In genomic region chr7:156379242-156380070, GRCh38 we compare ENCODE assay signal across 1 cellular context.
TF ChIP-seq lines count a peak whose summit lies in the region.

No MANE protein-coding gene starts in this region.

TF ChIP-seq in HepG2, 621 proteins besides CTCF, POLR2A, EP300 and RAD21 (continued from another document and continues in another):
- TF ChIP-seq ZNF318 (CRISPR knock-in tag; IDR thresholded peaks at IDR 0.05) (no peak), ZSCAN12 (CRISPR knock-in tag; IDR thresholded peaks at IDR 0.05) (no peak), HDAC2 (CRISPR knock-in tag; IDR thresholded peaks at IDR 0.05) (peak; percentile 68; the same call in 1 of the 2 replicates), TBP (CRISPR knock-in tag; IDR thresholded peaks at IDR 0.05) (no peak), SNRNP70 (IDR thresholded peaks at IDR 0.05; ENCODE audit: low read depth, low read length) (no peak), ZBTB14 (CRISPR knock-in tag; IDR thresholded peaks at IDR 0.05) (no peak), ZMAT5 (CRISPR knock-in tag; IDR thresholded peaks at IDR 0.05; ENCODE audit: borderline replicate concordance, low read depth) (no peak), ZNF746 (CRISPR knock-in tag; IDR thresholded peaks at IDR 0.05) (no peak), MYPOP (CRISPR knock-in tag; IDR thresholded peaks at IDR 0.05) (no peak), ZSCAN22 (CRISPR knock-in tag; IDR thresholded peaks at IDR 0.05) (no peak), HOXA7 (CRISPR knock-in tag; IDR thresholded peaks at IDR 0.05) (no peak), SP5 (CRISPR knock-in tag; IDR thresholded peaks at IDR 0.05; ENCODE audit: borderline replicate concordance, low read depth) (no peak), AGO1 (IDR thresholded peaks at IDR 0.05; ENCODE audit: low read depth, low read length, poor library complexity, severe bottlenecking) (no peak), ETS1 (CRISPR knock-in tag; IDR thresholded peaks at IDR 0.05) (no peak), HOXA3 (CRISPR knock-in tag; IDR thresholded peaks at IDR 0.05) (0 out of 2 replicates have a peak, but pooled peaks have one; percentile 24), ZNF205 (CRISPR knock-in tag; IDR thresholded peaks at IDR 0.05) (no peak), ZNF670 (CRISPR knock-in tag; IDR thresholded peaks at IDR 0.05; ENCODE audit: borderline replicate concordance) (no peak), NR2F1 (CRISPR knock-in tag; IDR thresholded peaks at IDR 0.05) (0 out of 4 replicates have a peak, but pooled peaks of 1 of the 2 experiments have one; percentile 20), TMF1 (CRISPR knock-in tag; IDR thresholded peaks at IDR 0.05; ENCODE audit: low read depth) (no peak), HINFP (CRISPR knock-in tag; IDR thresholded peaks at IDR 0.05; ENCODE audit: low read depth) (no peak), ZBTB8A (CRISPR knock-in tag; IDR thresholded peaks at IDR 0.05; ENCODE audit: borderline replicate concordance, low read depth) (no peak), ZNF75D (CRISPR knock-in tag; IDR thresholded peaks at IDR 0.05; ENCODE audit: borderline replicate concordance) (no peak), ZNF121 (CRISPR knock-in tag; IDR thresholded peaks at IDR 0.05) (no peak), DMAP1 (CRISPR knock-in tag; IDR thresholded peaks at IDR 0.05) (no peak), ZNF136 (CRISPR knock-in tag; IDR thresholded peaks at IDR 0.05; ENCODE audit: low read depth) (no peak), CHD4 (IDR thresholded peaks at IDR 0.05; ENCODE audit: borderline replicate concordance, low read length) (no peak), SAFB2 (CRISPR knock-in tag; IDR thresholded peaks at IDR 0.05; ENCODE audit: borderline replicate concordance, low read depth) (no peak), ZNF687 (CRISPR knock-in tag; IDR thresholded peaks at IDR 0.05) (no peak), ZNF547 (CRISPR knock-in tag; IDR thresholded peaks at IDR 0.05) (no peak)
- TF ChIP-seq, protein P1, sequence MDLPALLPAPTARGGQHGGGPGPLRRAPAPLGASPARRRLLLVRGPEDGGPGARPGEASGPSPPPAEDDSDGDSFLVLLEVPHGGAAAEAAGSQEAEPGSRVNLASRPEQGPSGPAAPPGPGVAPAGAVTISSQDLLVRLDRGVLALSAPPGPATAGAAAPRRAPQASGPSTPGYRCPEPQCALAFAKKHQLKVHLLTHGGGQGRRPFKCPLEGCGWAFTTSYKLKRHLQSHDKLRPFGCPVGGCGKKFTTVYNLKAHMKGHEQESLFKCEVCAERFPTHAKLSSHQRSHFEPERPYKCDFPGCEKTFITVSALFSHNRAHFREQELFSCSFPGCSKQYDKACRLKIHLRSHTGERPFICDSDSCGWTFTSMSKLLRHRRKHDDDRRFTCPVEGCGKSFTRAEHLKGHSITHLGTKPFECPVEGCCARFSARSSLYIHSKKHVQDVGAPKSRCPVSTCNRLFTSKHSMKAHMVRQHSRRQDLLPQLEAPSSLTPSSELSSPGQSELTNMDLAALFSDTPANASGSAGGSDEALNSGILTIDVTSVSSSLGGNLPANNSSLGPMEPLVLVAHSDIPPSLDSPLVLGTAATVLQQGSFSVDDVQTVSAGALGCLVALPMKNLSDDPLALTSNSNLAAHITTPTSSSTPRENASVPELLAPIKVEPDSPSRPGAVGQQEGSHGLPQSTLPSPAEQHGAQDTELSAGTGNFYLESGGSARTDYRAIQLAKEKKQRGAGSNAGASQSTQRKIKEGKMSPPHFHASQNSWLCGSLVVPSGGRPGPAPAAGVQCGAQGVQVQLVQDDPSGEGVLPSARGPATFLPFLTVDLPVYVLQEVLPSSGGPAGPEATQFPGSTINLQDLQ (CRISPR knock-in tag; IDR thresholded peaks at IDR 0.05): no peak
- TF ChIP-seq, protein P2, sequence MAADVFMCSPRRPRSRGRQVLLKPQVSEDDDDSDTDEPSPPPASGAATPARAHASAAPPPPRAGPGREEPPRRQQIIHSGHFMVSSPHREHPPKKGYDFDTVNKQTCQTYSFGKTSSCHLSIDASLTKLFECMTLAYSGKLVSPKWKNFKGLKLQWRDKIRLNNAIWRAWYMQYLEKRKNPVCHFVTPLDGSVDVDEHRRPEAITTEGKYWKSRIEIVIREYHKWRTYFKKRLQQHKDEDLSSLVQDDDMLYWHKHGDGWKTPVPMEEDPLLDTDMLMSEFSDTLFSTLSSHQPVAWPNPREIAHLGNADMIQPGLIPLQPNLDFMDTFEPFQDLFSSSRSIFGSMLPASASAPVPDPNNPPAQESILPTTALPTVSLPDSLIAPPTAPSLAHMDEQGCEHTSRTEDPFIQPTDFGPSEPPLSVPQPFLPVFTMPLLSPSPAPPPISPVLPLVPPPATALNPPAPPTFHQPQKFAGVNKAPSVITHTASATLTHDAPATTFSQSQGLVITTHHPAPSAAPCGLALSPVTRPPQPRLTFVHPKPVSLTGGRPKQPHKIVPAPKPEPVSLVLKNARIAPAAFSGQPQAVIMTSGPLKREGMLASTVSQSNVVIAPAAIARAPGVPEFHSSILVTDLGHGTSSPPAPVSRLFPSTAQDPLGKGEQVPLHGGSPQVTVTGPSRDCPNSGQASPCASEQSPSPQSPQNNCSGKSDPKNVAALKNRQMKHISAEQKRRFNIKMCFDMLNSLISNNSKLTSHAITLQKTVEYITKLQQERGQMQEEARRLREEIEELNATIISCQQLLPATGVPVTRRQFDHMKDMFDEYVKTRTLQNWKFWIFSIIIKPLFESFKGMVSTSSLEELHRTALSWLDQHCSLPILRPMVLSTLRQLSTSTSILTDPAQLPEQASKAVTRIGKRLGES (CRISPR knock-in tag; IDR thresholded peaks at IDR 0.05; ENCODE audit: borderline replicate concordance): no peak
- TF ChIP-seq, protein P3, sequence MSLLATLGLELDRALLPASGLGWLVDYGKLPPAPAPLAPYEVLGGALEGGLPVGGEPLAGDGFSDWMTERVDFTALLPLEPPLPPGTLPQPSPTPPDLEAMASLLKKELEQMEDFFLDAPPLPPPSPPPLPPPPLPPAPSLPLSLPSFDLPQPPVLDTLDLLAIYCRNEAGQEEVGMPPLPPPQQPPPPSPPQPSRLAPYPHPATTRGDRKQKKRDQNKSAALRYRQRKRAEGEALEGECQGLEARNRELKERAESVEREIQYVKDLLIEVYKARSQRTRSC (CRISPR knock-in tag; IDR thresholded peaks at IDR 0.05; ENCODE audit: low read depth): no peak
